In the genomic region with DNA sequence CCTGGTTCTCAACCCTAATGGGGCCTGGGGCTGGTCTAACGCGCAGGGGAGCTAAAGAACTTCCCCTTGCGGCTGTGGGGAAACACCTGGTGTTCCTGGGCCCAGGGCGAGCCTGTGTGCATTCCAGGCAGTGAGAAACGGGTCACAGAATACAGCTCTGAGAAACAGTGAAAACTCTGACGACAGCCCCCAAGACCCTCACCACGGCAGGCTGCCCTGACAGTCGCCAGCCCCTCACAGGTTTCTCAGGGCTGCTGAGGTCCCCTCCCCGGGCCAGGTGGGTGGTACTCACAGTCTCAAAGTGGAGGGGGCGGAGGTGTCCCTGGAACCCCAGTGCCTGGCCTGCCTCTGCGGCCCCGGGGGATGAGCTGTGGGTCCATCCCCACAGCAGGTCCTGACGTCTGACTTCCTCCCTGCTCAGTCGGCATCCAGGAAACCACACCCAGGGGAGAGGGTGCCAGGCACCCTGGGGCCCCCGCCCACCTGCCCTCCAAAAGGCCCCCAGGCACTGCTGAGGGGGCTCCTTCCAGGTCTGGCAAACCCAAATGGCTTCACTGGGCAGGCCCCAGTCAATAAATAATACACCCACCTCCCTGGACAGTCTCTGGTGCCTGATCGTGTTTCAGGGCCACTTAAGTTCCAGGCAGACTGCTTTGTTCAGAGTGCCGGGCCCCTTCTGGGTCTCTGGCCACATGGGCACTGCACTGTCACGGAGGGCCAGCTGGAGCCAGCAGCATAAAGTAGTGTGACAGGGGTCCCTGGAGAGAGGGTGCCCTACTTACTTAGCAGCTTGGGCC, we compare ENCODE assay signal across 8 cellular contexts. TPM values are rescaled to one million over a fixed set of nuclear protein-coding genes. Genes with fewer than 3 reads are reported as not detected.
A peak's percentile ranks its signal among the peaks of the same experiment; 100 is the strongest.
DNase-seq lines count a peak whose midpoint lies in the region; ATAC-seq and TF ChIP-seq lines count a peak whose summit lies in the region.

No MANE protein-coding gene starts in this region.

- CTCF ChIA-PET in activated CD8-positive, alpha-beta T cell treated with anti-CD3 and anti-CD28 coated beads, Interleukin-2, amount 10 ng/mL, durations not matched to agents 7 days and 5 days (lab: Charles Lee), result interaction anchor here (0.9 to 6.8 kb wide), 4 partner anchors 21 to 77 kb away, joined by 3 to 41 read pairs (median 8); no protein-coding TSS in a partner anchor

- H3K27me3 ChIP-seq in heart right ventricle (no peaks in the 10 kb centered on the region), stomach smooth muscle (ENCODE audit: control insufficient read depth in 1 of 2, insufficient read depth in 2 of 2, low read length in 2 of 2) (no peaks in the 10 kb centered on the region)

- intact Hi-C loops in heart right ventricle (cut with DNase I), result no loop called here

- no peaks in the 10 kb centered on the region for H3K27me3 Mint-ChIP-seq in activated CD8-positive, alpha-beta T cell treated with anti-CD3 and anti-CD28 coated beads, Interleukin-2, amount 10 ng/mL, durations not matched to agents 7 days and 5 days (ENCODE audit: low read depth)

- TF ChIP-seq CTCF in GM12875 (IDR thresholded peaks at IDR 0.05; ENCODE audit: borderline replicate concordance, insufficient read depth, low read depth, low read length), result no peak
- TF ChIP-seq CTCF in heart right ventricle (IDR thresholded peaks at IDR 0.05), result no peak

- no peaks in the 10 kb centered on the region for H3K9me3 Mint-ChIP-seq in activated CD8-positive, alpha-beta T cell treated with anti-CD3 and anti-CD28 coated beads, Interleukin-2, amount 10 ng/mL, durations not matched to agents 7 days and 5 days (ENCODE audit: insufficient read depth)

- ATAC-seq in HG03432 (IDR thresholded peaks at IDR 0.05; ENCODE audit: unreplicated experiment) (peak; percentile 20), heart right ventricle (peak; percentile 4 to 53 (median 33))
- ATAC-seq in activated CD8-positive, alpha-beta T cell treated with anti-CD3 and anti-CD28 coated beads, Interleukin-2, amount 10 ng/mL, durations not matched to agents 7 days and 5 days, result peak; percentile 47

- peak overlapping the region in 1 of 2 donors; percentile 45 for H3K9ac ChIP-seq in stomach smooth muscle (ENCODE audit: low read length in 2 of 2)

- DNase-seq in activated CD8-positive, alpha-beta T cell treated with anti-CD3 and anti-CD28 coated beads, Interleukin-2, amount 10 ng/mL, durations not matched to agents 7 days and 5 days, result peak; percentile 72
- peak; percentile 42 to 48 for DNase-seq in heart right ventricle
- no peak for DNase-seq in NCI-H2171 treated with DMSO at 0.1 percent for 48 hours (lab: John Stamatoyannopoulos, UW)
- no peak for DNase-seq in midbrain (lab: John Stamatoyannopoulos, UW)
- DNase-seq in AG08396 (ENCODE audit: low spot score), result no peak

- H3K27ac Mint-ChIP-seq in activated CD8-positive, alpha-beta T cell treated with anti-CD3 and anti-CD28 coated beads, Interleukin-2, amount 10 ng/mL, durations not matched to agents 7 days and 5 days, result peak overlapping the region; percentile 97

- peaks cover 27 to 85% (median 53%) of the 10 kb centered on the region in 9 donors for H3K4me1 ChIP-seq in heart right ventricle
- H3K4me1 ChIP-seq in stomach smooth muscle (ENCODE audit: control insufficient read depth, insufficient read depth, low read length), result peaks cover 30% of the 10 kb centered on the region

- WGBS in heart right ventricle, 2 donors, result 65 to 81% methylated on average over 18 of the region's 18 CpGs

- H3K36me3 ChIP-seq in heart right ventricle (no peaks in the 10 kb centered on the region), stomach smooth muscle (ENCODE audit: control insufficient read depth in 2 of 2, insufficient read depth in 2 of 2, low read length in 2 of 2) (no peaks in the 10 kb centered on the region)

- POLR2A ChIA-PET in activated CD8-positive, alpha-beta T cell treated with anti-CD3 and anti-CD28 coated beads, Interleukin-2, amount 10 ng/mL, durations not matched to agents 7 days and 5 days (lab: Charles Lee), result interaction anchor here (0.9 to 3.7 kb wide), 6 partner anchors 11 to 174 kb away, joined by 3 to 18 read pairs (median 5); partner anchors contain the start of gene RPL32

- peaks cover 16% of the 10 kb centered on the region for H3K36me3 Mint-ChIP-seq in activated CD8-positive, alpha-beta T cell treated with anti-CD3 and anti-CD28 coated beads, Interleukin-2, amount 10 ng/mL, durations not matched to agents 7 days and 5 days (ENCODE audit: low read depth)

- H3K27ac ChIP-seq in heart right ventricle (peak overlapping the region; percentile 46 to 99 (median 71)), stomach smooth muscle (ENCODE audit: low read length) (peak overlapping the region; percentile 55)

- H3K4me3 ChIP-seq in GM12875 (ENCODE audit: low read depth, low read length), result peak overlapping the region; percentile 58
- peak overlapping the region in 7 of 10 donors; percentile 1 to 65 (median 17) for H3K4me3 ChIP-seq in heart right ventricle
- H3K4me3 ChIP-seq in stomach smooth muscle (ENCODE audit: low read length in 2 of 2), result no peak overlapping the region

- peaks cover 72% of the 10 kb centered on the region for H3K4me1 Mint-ChIP-seq in activated CD8-positive, alpha-beta T cell treated with anti-CD3 and anti-CD28 coated beads, Interleukin-2, amount 10 ng/mL, durations not matched to agents 7 days and 5 days (ENCODE audit: low read depth)

- H3K4me3 Mint-ChIP-seq in activated CD8-positive, alpha-beta T cell treated with anti-CD3 and anti-CD28 coated beads, Interleukin-2, amount 10 ng/mL, durations not matched to agents 7 days and 5 days, result peak overlapping the region; percentile 80

- H3K9me3 ChIP-seq in heart right ventricle, result no peaks in the 10 kb centered on the region
- H3K9me3 ChIP-seq in stomach smooth muscle (ENCODE audit: control insufficient read depth in 2 of 2, low read length in 2 of 2), result no peaks in the 10 kb centered on the region

RNA-seq across cellular contexts. Expression of gene IQSEC1, which starts 57.7 kb away (rescaled TPM):
- total RNA-seq in activated CD8-positive, alpha-beta T cell treated with anti-CD3 and anti-CD28 coated beads, Interleukin-2, amount 10 ng/mL, durations not matched to agents 7 days and 5 days, result 10 to 100 TPM; 47.8 to 53.8 TPM
- total RNA-seq in heart right ventricle, result 10 to 100 TPM; 55.9 to 73.9 (median 60.7) TPM
- polyA plus RNA-seq in heart right ventricle, result 10 to 100 TPM; 13.1 to 29.7 TPM

Comparison
In these comparisons a context has a peak if more than half of its experiments do, and no peak if none do; other contexts are left out.
1. H3K4me3 ChIP-seq: peak in GM12875 (single experiment) and heart right ventricle (7 of 10); none in stomach smooth muscle (0 of 2).
2. DNase-seq: peak in activated CD8-positive, alpha-beta T cell treated with anti-CD3 and anti-CD28 coated beads, Interleukin-2, amount 10 ng/mL, durations not matched to agents 7 days and 5 days (single experiment) and heart right ventricle (2 of 2); none in NCI-H2171 treated with DMSO at 0.1 percent for 48 hours (single experiment), midbrain (single experiment) and AG08396 (single experiment).
3. Peak in every context shown above with its lines, with median percentiles within 50 percentile points of each other: ATAC-seq.